In genomic region chr10:1025684-1026083, GRCh38 we compare ENCODE assay signal across 21 cellular contexts. TPM values are rescaled to one million over a fixed set of nuclear protein-coding genes. Genes with fewer than 3 reads are reported as not detected.
DNase-seq lines count a peak whose midpoint lies in the region; ATAC-seq and TF ChIP-seq lines count a peak whose summit lies in the region.
"Had no signal": no experiment of that assay in that cellular context is flagged by ENCODE, and none has a peak within 500 bp of the region (broad histone marks: within the 10 kb centered on the region; RNA-seq: fewer than 3 reads in every experiment).

Gene IDI2, minus strand, starts transcription at chr10:1025859. Its CDS starts 1,136 bp downstream, at chr10:1024723.

- H2AFZ ChIP-seq in parathyroid adenoma, result peak within 1 kb of the TSS; percentile 39
- H2AFZ ChIP-seq: GM23248 had no signal

- TF ChIP-seq POLR2A in uterus (IDR thresholded peaks at IDR 0.05), result no peak

- H3K4me3 ChIP-seq in left ventricle myocardium inferior (peak within 1 kb of the TSS; percentile 1), parathyroid adenoma (ENCODE audit: low read depth, low read length) (no peak within 1 kb of the TSS), skeletal muscle tissue (ENCODE audit: low read length in 3 of 3) (peak within 1 kb of the TSS; percentile 59 to 82 (median 65)), uterus (no peak within 1 kb of the TSS)
- H3K4me3 ChIP-seq: BLaER1, GM23248 had no signal

- H3K9ac ChIP-seq in parathyroid adenoma, result no peak within 1 kb of the TSS
- H3K9ac ChIP-seq in skeletal muscle tissue (ENCODE audit: low read depth in 1 of 3, low read length in 3 of 3), result peak within 1 kb of the TSS; percentile 43 to 85 (median 54)
- H3K9ac ChIP-seq: BLaER1, GM23248 had no signal

- no peak for ATAC-seq in Right ventricle myocardium inferior
- ATAC-seq: CD8-positive, alpha-beta T cell had no signal

- peaks cover 11% of the 10 kb centered on the region for H3K4me1 ChIP-seq in left ventricle myocardium inferior
- H3K4me1 ChIP-seq in parathyroid adenoma, result peaks cover 3% of the 10 kb centered on the region
- H3K4me1 ChIP-seq in skeletal muscle tissue (ENCODE audit: control insufficient read depth in 3 of 3, insufficient read depth in 3 of 3, low read length in 3 of 3), result peaks cover 12 to 23% (median 14%) of the 10 kb centered on the region in 3 donors
- H3K4me1 ChIP-seq in uterus, result no peaks in the 10 kb centered on the region
- H3K4me1 ChIP-seq: BLaER1 had no signal

- intact Hi-C loops in left ventricle myocardium inferior (cut with micrococcal nuclease) (no loop called here), Right ventricle myocardium inferior (cut with DNase I) (no loop called here), uterus (cut with DNase I; ENCODE audit: low total_unique reads) (no loop called here)

- H3K27me3 ChIP-seq in left ventricle myocardium inferior (ENCODE audit: low read depth), result no peaks in the 10 kb centered on the region
- no peaks in the 10 kb centered on the region for H3K27me3 ChIP-seq in parathyroid adenoma (ENCODE audit: control insufficient read depth, insufficient read depth, low read length)
- no peaks in the 10 kb centered on the region for H3K27me3 ChIP-seq in skeletal muscle tissue (ENCODE audit: control insufficient read depth in 3 of 3, insufficient read depth in 3 of 3, low read length in 3 of 3)
- no peaks in the 10 kb centered on the region for H3K27me3 ChIP-seq in uterus
- H3K27me3 ChIP-seq: BLaER1 had no signal

- H3K36me3 ChIP-seq in left ventricle myocardium inferior (no peaks in the 10 kb centered on the region), parathyroid adenoma (ENCODE audit: control insufficient read depth, insufficient read depth, low read length) (no peaks in the 10 kb centered on the region), skeletal muscle tissue (ENCODE audit: control insufficient read depth in 3 of 3, insufficient read depth in 3 of 3, low read length in 3 of 3) (peaks cover 6 to 22% (median 10%) of the 10 kb centered on the region in 3 donors), uterus (no peaks in the 10 kb centered on the region)

- no peak for TF ChIP-seq CTCF in left ventricle myocardium inferior (IDR thresholded peaks at IDR 0.05; ENCODE audit: borderline replicate concordance)
- TF ChIP-seq CTCF in parathyroid adenoma (IDR thresholded peaks at IDR 0.05), result no peak
- TF ChIP-seq CTCF in uterus (IDR thresholded peaks at IDR 0.05), result no peak

- no peaks in the 10 kb centered on the region for H3K79me2 ChIP-seq in parathyroid adenoma

- H3K27ac ChIP-seq in left ventricle myocardium inferior (replicated peaks) (peak within 1 kb of the TSS; percentile 61), parathyroid adenoma (no peak within 1 kb of the TSS), skeletal muscle tissue (ENCODE audit: low read depth, low read length) (peak within 1 kb of the TSS; percentile 88), uterus (no peak within 1 kb of the TSS)
- H3K27ac ChIP-seq: 22Rv1, BLaER1, C4-2B, GM23248 had no signal

- peak within 1 kb of the TSS; percentile 42 for H3K4me2 ChIP-seq in parathyroid adenoma (ENCODE audit: low read length)
- H3K4me2 ChIP-seq: BLaER1 had no signal

- DNase-seq in NCI-H2171 treated with DMSO at 0.1 percent for 48 hours (lab: John Stamatoyannopoulos, UW) (peak; percentile 17), NCI-H2171 (lab: John Stamatoyannopoulos, UW) (no peak), left ventricle myocardium inferior (no peak), Right ventricle myocardium inferior (ENCODE audit: missing footprints) (no peak), uterus (no peak)
- no peak for DNase-seq in stimulated activated CD8-positive, alpha-beta memory T cell treated with anti-CD3 and anti-CD28 coated beads, Interleukin-4, amount 100 ng/mL, for 48 hours
- DNase-seq: Caco-2; CD4-positive, CD25-positive, alpha-beta regulatory T cell; CD8-positive, alpha-beta T cell; DMS153; DND-41; GM23248; H7; HCEC 1CT had no signal

- no peaks in the 10 kb centered on the region for H3K9me3 ChIP-seq in left ventricle myocardium inferior (replicated peaks)
- no peaks in the 10 kb centered on the region for H3K9me3 ChIP-seq in parathyroid adenoma (ENCODE audit: control insufficient read depth, low read length)
- no peaks in the 10 kb centered on the region for H3K9me3 ChIP-seq in skeletal muscle tissue (ENCODE audit: control insufficient read depth in 3 of 3, low read length in 3 of 3)
- no peaks in the 10 kb centered on the region for H3K9me3 ChIP-seq in uterus
- H3K9me3 ChIP-seq: Caco-2 had no signal

RNA-seq across cellular contexts. Expression of gene IDI2, which starts in this region (rescaled TPM):
- total RNA-seq in left ventricle myocardium inferior, result 0.33 TPM
- total RNA-seq in Right ventricle myocardium inferior, result 0.30 TPM
- not detected for total RNA-seq in skeletal muscle tissue
- total RNA-seq in uterus, result not detected
- total RNA-seq: B cell; Caco-2; CD4-positive, CD25-positive, alpha-beta regulatory T cell; CD8-positive, alpha-beta T cell; GM23248; H1; H7 had no signal

Comparison
In these comparisons a context has a peak if more than half of its experiments do, and no peak if none do; other contexts are left out.
1. H3K27ac ChIP-seq: peak in left ventricle myocardium inferior (single experiment) and skeletal muscle tissue (single experiment); none in parathyroid adenoma (single experiment) and uterus (0 of 2).
2. H3K4me3 ChIP-seq: peak in left ventricle myocardium inferior (single experiment) and skeletal muscle tissue (3 of 3); none in parathyroid adenoma (single experiment) and uterus (0 of 2).